In the genomic region with DNA sequence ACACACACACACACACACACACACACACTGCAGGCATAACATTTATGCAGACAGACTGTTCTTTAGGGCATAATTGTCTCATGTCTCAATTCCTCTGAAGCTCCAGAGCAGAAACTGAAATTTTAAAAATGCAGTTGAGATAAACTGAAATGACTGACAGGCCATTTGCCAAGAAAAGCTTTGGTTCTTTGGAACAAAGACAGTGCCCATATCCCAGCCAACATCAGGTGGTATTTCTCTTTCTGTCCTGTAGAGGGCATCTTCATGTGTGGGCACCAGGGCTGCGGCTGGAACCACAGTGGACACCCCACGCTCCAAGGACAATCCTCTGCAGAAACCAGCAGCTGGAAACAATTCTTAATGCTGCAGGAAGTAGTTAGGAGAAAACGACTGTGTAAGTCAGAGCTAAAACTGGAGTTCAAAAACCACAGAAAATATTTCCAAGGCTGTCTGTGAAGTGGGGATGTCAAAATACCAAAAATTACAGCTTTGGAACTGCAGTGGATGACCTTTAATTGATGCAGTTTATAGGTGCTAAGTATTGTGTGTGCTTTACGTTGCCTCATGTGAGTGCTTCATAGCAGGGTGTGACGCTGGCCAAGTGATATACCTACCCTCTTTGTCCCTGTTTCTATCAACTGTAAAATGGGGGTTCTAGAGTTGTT, we compare ENCODE assay signal across 8 cellular contexts. TPM values are rescaled to one million over a fixed set of nuclear protein-coding genes. Genes with fewer than 3 reads are reported as not detected.
A peak's percentile ranks its signal among the peaks of the same experiment; 100 is the strongest.
DNase-seq lines count a peak whose midpoint lies in the region; ATAC-seq and TF ChIP-seq lines count a peak whose summit lies in the region.

No MANE protein-coding gene starts in this region.

- TF ChIP-seq POLR2A in esophagus squamous epithelium (IDR thresholded peaks at IDR 0.05), result no peak

- WGBS in GM23248 (ENCODE audit: low coverage in 1 of 2, low lambda C conversion rate in 2 of 2, missing lambda C conversion rate in 2 of 2), 2 experiments, result 26% methylated on average over 5 of the region's 5 CpGs
- WGBS in esophagus squamous epithelium, 2 donors, result 72 to 73% methylated on average over 5 of the region's 5 CpGs
- WGBS in smooth muscle cell (ENCODE audit: low lambda C conversion rate), result 77% methylated on average over 5 of the region's 5 CpGs

- H3K9me3 ChIP-seq in GM23248 (ENCODE audit: low read depth), result no peaks in the 10 kb centered on the region
- no peaks in the 10 kb centered on the region for H3K9me3 ChIP-seq in PC-3 (ENCODE audit: low read length)
- peaks cover 0 to 24% (median 6%) of the 10 kb centered on the region in 3 donors for H3K9me3 ChIP-seq in esophagus squamous epithelium
- H3K9me3 ChIP-seq in smooth muscle cell (replicated peaks; ENCODE audit: low read depth), result no peaks in the 10 kb centered on the region

- no TSS peak for BruUV-seq in PC-3 (replicated peaks; lab: Mats Ljungman, UMichigan)

- ATAC-seq in PC-3 (no peak), GM21447 (IDR thresholded peaks at IDR 0.05; ENCODE audit: unreplicated experiment) (no peak)

- H3K4me1 ChIP-seq in GM23248 (ENCODE audit: insufficient read depth) (peaks cover 15% of the 10 kb centered on the region; the same call in 1 of the 2 replicates), PC-3 (ENCODE audit: insufficient read depth, low read length) (peaks cover 6% of the 10 kb centered on the region; the same call in 1 of the 2 replicates), esophagus squamous epithelium (peaks cover 4 to 40% (median 5%) of the 10 kb centered on the region in 3 donors), smooth muscle cell (ENCODE audit: low read depth) (no peaks in the 10 kb centered on the region)

- CTCF ChIA-PET in PC-3 (lab: Charles Lee), result interaction anchor here (0.6 kb wide), 1 partner anchor 186 kb away, joined by 3 read pairs; no protein-coding TSS in a partner anchor

- no peak overlapping the region for H3K9ac ChIP-seq in GM23248
- no peak overlapping the region for H3K9ac ChIP-seq in PC-3 (ENCODE audit: low read length)
- no peak overlapping the region for H3K9ac ChIP-seq in smooth muscle cell (ENCODE audit: low read depth)

- peaks cover 27% of the 10 kb centered on the region for H3K79me2 ChIP-seq in GM23248 (ENCODE audit: insufficient read depth)
- no peaks in the 10 kb centered on the region for H3K79me2 ChIP-seq in PC-3 (ENCODE audit: low read length)
- no peaks in the 10 kb centered on the region for H3K79me2 ChIP-seq in smooth muscle cell (ENCODE audit: low read depth)

- TF ChIP-seq CTCF in PC-3 (conservative IDR thresholded peaks at IDR 0.05; ENCODE audit: low read depth, low read length) (peak; percentile 62), esophagus squamous epithelium (IDR thresholded peaks at IDR 0.05) (peak in 5 of 6 experiments; percentile 10 to 37 (median 15)), smooth muscle cell (IDR thresholded peaks at IDR 0.05; ENCODE audit: borderline replicate concordance, insufficient read depth, poor library complexity, severe bottlenecking) (peak; percentile 30)

- H3F3A ChIP-seq in GM23248 (ENCODE audit: insufficient read depth) (peaks cover 14% of the 10 kb centered on the region), PC-3 (ENCODE audit: low read length, unreplicated experiment) (no peaks in the 10 kb centered on the region), smooth muscle cell (ENCODE audit: low read depth) (no peaks in the 10 kb centered on the region)

- no peaks in the 10 kb centered on the region for H3K36me3 ChIP-seq in GM23248 (ENCODE audit: low read depth)
- no peaks in the 10 kb centered on the region for H3K36me3 ChIP-seq in PC-3 (ENCODE audit: low read depth, low read length)
- peaks cover 0 to 40% (median 10%) of the 10 kb centered on the region in 3 donors for H3K36me3 ChIP-seq in esophagus squamous epithelium
- no peaks in the 10 kb centered on the region for H3K36me3 ChIP-seq in smooth muscle cell (ENCODE audit: low read depth)

- H4K20me1 ChIP-seq in GM23248 (ENCODE audit: insufficient read depth), result no peaks in the 10 kb centered on the region
- H4K20me1 ChIP-seq in PC-3 (ENCODE audit: low read length), result no peaks in the 10 kb centered on the region
- no peaks in the 10 kb centered on the region for H4K20me1 ChIP-seq in smooth muscle cell (ENCODE audit: low read depth)

- in situ Hi-C loops in GM23248 (cut with MboI), result no loop called here

- H3K4me3 ChIP-seq in GM23248 (peak overlapping the region; percentile 16; the same call in 1 of the 2 replicates), PC-3 (ENCODE audit: low read length) (no peak overlapping the region), esophagus squamous epithelium (no peak overlapping the region), smooth muscle cell (no peak overlapping the region)

- H3K27ac ChIP-seq in GM23248 (peak overlapping the region; percentile 42), PC-3 (ENCODE audit: low read length) (no peak overlapping the region), esophagus squamous epithelium (no peak overlapping the region), smooth muscle cell (ENCODE audit: low read depth) (no peak overlapping the region)

- DNase-seq in Ammon's horn (ENCODE audit: low spot score) (peak; percentile 58), GM23248 (peak; percentile 86), PC-3 (peak; percentile 52), esophagus squamous epithelium (lab: John Stamatoyannopoulos, UW) (no peak), smooth muscle cell (lab: John Stamatoyannopoulos, UW; ENCODE audit: unreplicated experiment) (no peak), ureter (ENCODE audit: low spot score) (no peak), NCI-H2081 treated with DMSO at 0.1 percent for 48 hours (lab: John Stamatoyannopoulos, UW) (no peak)

- H3K9me2 ChIP-seq in GM23248 (ENCODE audit: insufficient read depth) (no peaks in the 10 kb centered on the region), PC-3 (replicated peaks; ENCODE audit: low read length) (no peaks in the 10 kb centered on the region)

- H3K4me2 ChIP-seq in GM23248 (ENCODE audit: unreplicated experiment) (peak overlapping the region; percentile 37), PC-3 (ENCODE audit: low read length) (no peak overlapping the region), smooth muscle cell (no peak overlapping the region)

- H3K27me3 ChIP-seq in GM23248 (replicated peaks; ENCODE audit: insufficient read depth) (no peaks in the 10 kb centered on the region), PC-3 (ENCODE audit: low read length) (no peaks in the 10 kb centered on the region), esophagus squamous epithelium (no peaks in the 10 kb centered on the region), smooth muscle cell (ENCODE audit: low read depth) (no peaks in the 10 kb centered on the region)

- intact Hi-C loops in PC-3 (cut with micrococcal nuclease), result no loop called here
- intact Hi-C loops in esophagus squamous epithelium (cut with DNase I), result no loop called here

- H2AFZ ChIP-seq in GM23248 (0 out of 2 replicates have a peak overlapping the region, but pooled peaks have one; percentile 13), PC-3 (ENCODE audit: low read length) (no peak overlapping the region), smooth muscle cell (ENCODE audit: low read depth) (no peak overlapping the region)

- POLR2A ChIA-PET in PC-3 (lab: Charles Lee; ENCODE audit: unreplicated experiment), result interaction anchor here (0.6 kb wide), 1 partner anchor 117 kb away, joined by 3 read pairs; no protein-coding TSS in a partner anchor

RNA-seq across cellular contexts. Expression of a gene that starts 10.6 kb away (rescaled TPM):
- not detected in 2 replicates for total RNA-seq in GM23248 (2014; rRNA removed; shearing (Covaris generic))
- polyA plus RNA-seq in GM23248 (2016; fragmentation: Nextera tagmentation; extraction: Ambion mirVana), result not detected in 2 replicates
- 0.04 TPM in 1 of 2 replicates, not detected in the other for total RNA-seq in PC-3 (2014; rRNA removed)
- total RNA-seq in esophagus squamous epithelium, result 1 to 10 TPM in 3 of 4 donors, under 1 TPM in 1; 0.38 to 2.8 (median 1.5) TPM
- 0.72 TPM in 1 of 2 replicates, not detected in the other for total RNA-seq in smooth muscle cell
- not detected in 2 replicates for polyA plus RNA-seq in smooth muscle cell
- 1.8 TPM for total RNA-seq in ureter

RNA-seq across cellular contexts. Expression of a gene that starts 16.3 kb away (rescaled TPM):
- 55.7 and 66.3 TPM in 2 replicates for total RNA-seq in GM23248 (2014; rRNA removed; shearing (Covaris generic))
- polyA plus RNA-seq in GM23248 (2016; fragmentation: Nextera tagmentation; extraction: Ambion mirVana) (20.5 and 22.1 TPM in 2 replicates), smooth muscle cell (27.4 and 29.0 TPM in 2 replicates)
- total RNA-seq in PC-3 (2014; rRNA removed) (52.2 and 68.7 TPM in 2 replicates), esophagus squamous epithelium (10 to 100 TPM; 15.7 to 40.1 (median 24.1) TPM), smooth muscle cell (17.6 and 32.2 TPM in 2 replicates), ureter (40.3 TPM)

RNA-seq across cellular contexts. Expression of a gene that starts 32.0 kb away (rescaled TPM):
- 6.2 and 10.3 TPM in 2 replicates for total RNA-seq in GM23248 (2014; rRNA removed; shearing (Covaris generic))
- polyA plus RNA-seq in GM23248 (2016; fragmentation: Nextera tagmentation; extraction: Ambion mirVana), result 7.0 and 7.8 TPM in 2 replicates
- 4.7 and 5.0 TPM in 2 replicates for total RNA-seq in PC-3 (2014; rRNA removed)
- 10 to 100 TPM in 1 of 4 donors, 1 to 10 TPM in 3; 4.3 to 10.1 (median 4.6) TPM for total RNA-seq in esophagus squamous epithelium
- total RNA-seq in smooth muscle cell, result 7.7 and 8.7 TPM in 2 replicates
- polyA plus RNA-seq in smooth muscle cell, result 6.1 and 7.0 TPM in 2 replicates
- 7.8 TPM for total RNA-seq in ureter

RNA-seq across cellular contexts. Expression of a gene that starts 38.2 kb away (rescaled TPM):
- 4.9 and 14.9 TPM in 2 replicates for total RNA-seq in GM23248 (2014; rRNA removed; shearing (Covaris generic))
- 3.9 and 5.3 TPM in 2 replicates for polyA plus RNA-seq in GM23248 (2016; fragmentation: Nextera tagmentation; extraction: Ambion mirVana)
- 4.4 and 5.5 TPM in 2 replicates for total RNA-seq in PC-3 (2014; rRNA removed)
- 1 to 10 TPM in 2 of 4 donors, under 1 TPM in 2; 0.38 to 4.0 (median 0.96) TPM for total RNA-seq in esophagus squamous epithelium
- total RNA-seq in smooth muscle cell, result 5.0 and 7.4 TPM in 2 replicates
- polyA plus RNA-seq in smooth muscle cell, result 1.7 and 3.6 TPM in 2 replicates
- 5.3 TPM for total RNA-seq in ureter

RNA-seq across cellular contexts. Expression of a gene that starts 38.3 kb away (rescaled TPM):
- 17.2 and 29.1 TPM in 2 replicates for total RNA-seq in GM23248 (2014; rRNA removed; shearing (Covaris generic))
- polyA plus RNA-seq in GM23248 (2016; fragmentation: Nextera tagmentation; extraction: Ambion mirVana) (14.6 and 16.7 TPM in 2 replicates), smooth muscle cell (13.5 and 13.7 TPM in 2 replicates)
- total RNA-seq in PC-3 (2014; rRNA removed) (15.9 and 20.1 TPM in 2 replicates), esophagus squamous epithelium (10 to 100 TPM; 10.6 to 24.6 (median 18.1) TPM), smooth muscle cell (18.6 and 24.8 TPM in 2 replicates), ureter (36.7 TPM)

Comparison
In these comparisons a context has a peak if more than half of its experiments do, and no peak if none do; other contexts are left out.
1. DNase-seq: peak in Ammon's horn (single experiment), GM23248 (single experiment) and PC-3 (single experiment); none in esophagus squamous epithelium (single experiment), smooth muscle cell (single experiment), ureter (single experiment) and NCI-H2081 treated with DMSO at 0.1 percent for 48 hours (single experiment).
2. Peak in every context shown above with its lines, with median percentiles within 50 percentile points of each other: CTCF ChIP-seq.